ENCODE assay signal across 8 cellular contexts in the genomic region with DNA sequence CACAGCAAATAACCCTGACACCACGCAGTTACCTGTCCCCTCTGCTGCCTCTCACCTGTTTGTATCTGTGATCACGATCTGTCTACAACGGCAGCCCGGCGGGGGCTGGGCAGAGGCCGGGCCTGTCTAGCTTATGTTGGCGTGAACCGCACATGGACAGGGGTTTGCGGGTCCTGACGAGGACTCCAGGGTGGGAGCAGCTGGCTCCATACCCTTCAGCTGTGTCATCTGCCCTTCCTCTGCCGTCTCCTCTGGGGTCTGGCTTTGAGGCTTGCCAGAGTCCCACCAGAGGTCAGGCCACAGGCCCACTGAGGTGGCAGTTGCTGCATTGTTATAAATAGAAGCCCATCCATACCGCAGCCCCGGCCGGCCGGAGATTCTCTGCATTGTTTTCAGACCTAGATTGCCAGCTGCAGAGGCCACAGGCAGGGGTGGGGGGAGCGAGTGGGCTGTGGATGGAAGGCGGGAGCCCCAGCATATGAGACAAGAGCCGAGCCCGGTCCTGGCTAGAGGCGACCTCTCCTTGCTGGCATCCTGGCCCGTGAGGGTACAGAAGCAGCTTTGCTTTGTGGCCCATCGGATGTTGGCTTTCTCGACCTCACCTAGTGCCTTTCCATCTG. TPM values are rescaled to one million over a fixed set of nuclear protein-coding genes. Genes with fewer than 3 reads are reported as not detected.
DNase-seq lines count a peak whose midpoint lies in the region; ATAC-seq, FAIRE-seq and TF ChIP-seq lines count a peak whose summit lies in the region.

No MANE protein-coding gene starts in this region.

- H3K9me3 ChIP-seq in right cardiac atrium (ENCODE audit: control insufficient read depth, low read length) = no peaks in the 10 kb centered on the region

- TF ChIP-seq CTCF in VCaP (conservative IDR thresholded peaks at IDR 0.05) = no peak

- intact Hi-C loops in right cardiac atrium (cut with DNase I) = loop anchor here in 2 of 4 donors (5.0 to 10.0 kb wide), 2 partner anchors 39 to 96 kb away; partner anchors contain the start of gene FAM78A (in 1 of the 2)

- H3K4me1 ChIP-seq in right cardiac atrium (ENCODE audit: control insufficient read depth, insufficient read depth, low read length) = peaks cover 13% of the 10 kb centered on the region

- ATAC-seq in GM18502 (IDR thresholded peaks at IDR 0.05; ENCODE audit: poor library complexity, unreplicated experiment) = peak; percentile 23
- ATAC-seq in HG02798 (IDR thresholded peaks at IDR 0.05; ENCODE audit: poor library complexity, unreplicated experiment) = peak; percentile 14
- peak; percentile 3 to 8 for ATAC-seq in right cardiac atrium

- 23% methylated on average over 23 of the region's 23 CpGs for WGBS in right cardiac atrium

- H3K4me3 ChIP-seq in right cardiac atrium (ENCODE audit: low read length) = no peak overlapping the region

- FAIRE-seq in HTR-8/SVneo (lab: Jason Lieb, UNC) = no peak

- H3K27ac ChIP-seq in VCaP (peak overlapping the region; percentile 78), right cardiac atrium (ENCODE audit: low read length) (peak overlapping the region; percentile 81)

- H3K27me3 ChIP-seq in right cardiac atrium (ENCODE audit: control insufficient read depth, insufficient read depth) = no peaks in the 10 kb centered on the region

- peak in 2 of 3 donors; percentile 75 to 80 for DNase-seq in right cardiac atrium
- peak; percentile 43 for DNase-seq in smooth muscle cell of the brain vasculature (ENCODE audit: low read depth, low spot score)
- DNase-seq in HTR-8/SVneo (ENCODE audit: insufficient read length, low spot score) = no peak
- DNase-seq in NCI-H446 treated with DMSO at 0.1 percent for 48 hours (lab: John Stamatoyannopoulos, UW) = no peak
- no peak for DNase-seq in HuH-7.5 (ENCODE audit: low spot score)

RNA-seq across cellular contexts. Expression of gene FAM78A, which starts 37.8 kb away (rescaled TPM):
- 10 to 100 TPM; 37.9 to 63.8 (median 53.9) TPM for total RNA-seq in right cardiac atrium
- 50.7 TPM for polyA plus RNA-seq in right cardiac atrium

RNA-seq across cellular contexts. Expression of gene PLPP7, which starts 51.0 kb away (rescaled TPM):
- 100 to 1,000 TPM in 3 of 4 donors, 10 to 100 TPM in 1; 96.3 to 126 (median 106) TPM for total RNA-seq in right cardiac atrium
- 160 TPM for polyA plus RNA-seq in right cardiac atrium

Comparison
In these comparisons a context has a peak if more than half of its experiments do, and no peak if none do; other contexts are left out.
1. DNase-seq: peak in right cardiac atrium (2 of 3) and smooth muscle cell of the brain vasculature (single experiment); none in HTR-8/SVneo (single experiment), NCI-H446 treated with DMSO at 0.1 percent for 48 hours (single experiment) and HuH-7.5 (single experiment).
2. Peak in every context shown above with its lines, with median percentiles within 50 percentile points of each other: ATAC-seq.